Comparison of ENCODE assay signal across 9 cellular contexts in the genomic region with DNA sequence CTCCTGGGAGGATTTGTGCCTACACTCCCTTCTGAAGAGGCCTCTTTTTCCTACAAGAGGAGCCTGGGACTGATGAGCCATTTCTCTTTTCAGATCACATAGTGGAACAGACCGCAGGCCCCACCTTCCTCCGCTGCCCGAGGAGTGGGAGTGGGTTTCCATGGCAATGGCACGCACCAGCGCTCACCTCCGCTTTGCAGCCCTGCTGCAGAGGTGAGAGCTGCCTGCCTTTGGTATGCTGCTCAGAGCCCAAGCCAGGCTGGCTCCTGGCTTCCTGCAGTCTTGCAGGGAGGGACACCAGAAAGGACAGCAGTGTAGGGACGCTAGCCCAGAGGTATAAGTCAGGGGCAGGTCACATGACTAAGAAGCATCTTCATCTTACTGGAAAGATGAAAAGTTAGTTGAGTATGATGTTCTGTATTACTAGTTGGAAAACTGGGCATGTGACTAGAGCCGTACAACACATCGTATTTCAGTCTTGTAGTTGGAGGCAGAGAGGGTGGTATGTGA. TPM values are rescaled to one million over a fixed set of nuclear protein-coding genes. Genes with fewer than 3 reads are reported as not detected.
DNase-seq lines count a peak whose midpoint lies in the region; ATAC-seq and TF ChIP-seq lines count a peak whose summit lies in the region.
"Had no signal": no experiment of that assay in that cellular context is flagged by ENCODE, and none has a peak within 500 bp of the region (broad histone marks: within the 10 kb centered on the region; RNA-seq: fewer than 3 reads in every experiment).

No MANE protein-coding gene starts in this region.

- intact Hi-C loops in activated CD4-positive, alpha-beta T cell treated with anti-CD3 and anti-CD28 coated beads for 36 hours (cut with DNase I, micrococcal nuclease): loop anchor here in 1 of 2 experiments (10.0 kb wide), 1 partner anchor 411 kb away; no protein-coding TSS in a partner anchor
- intact Hi-C loops in left ventricle myocardium inferior (cut with micrococcal nuclease): no loop called here

- ATAC-seq in activated CD4-positive, alpha-beta T cell treated with anti-CD3 and anti-CD28 coated beads for 36 hours: peak; percentile 18
- ATAC-seq in HG02759 (IDR thresholded peaks at IDR 0.05; ENCODE audit: unreplicated experiment): peak; percentile 83

- TF ChIP-seq CTCF in epithelial cell of esophagus (IDR thresholded peaks at IDR 0.05; ENCODE audit: insufficient read depth, low read depth, low read length, missing control alignments) (no peak), left ventricle myocardium inferior (IDR thresholded peaks at IDR 0.05; ENCODE audit: borderline replicate concordance) (no peak)

- H3K27ac Mint-ChIP-seq in activated CD4-positive, alpha-beta T cell treated with anti-CD3 and anti-CD28 coated beads for 36 hours: peak overlapping the region; percentile 49
- H3K27ac Mint-ChIP-seq in T-helper 2 cell treated with Interferon-gamma antibody and Interleukin-4, amounts not matched to agents 5 μg/mL and 100 μg/mL, for 36 hours: no peak overlapping the region
- H3K27ac Mint-ChIP-seq: stimulated activated naive CD8-positive, alpha-beta T cell treated with anti-CD3 and anti-CD28 coated beads, Interleukin-15, Interleukin-2, amounts not matched to agents 100 ng/mL and 50 ng/mL, for 24 hours had no signal

- peak; percentile 63 for DNase-seq in activated CD4-positive, alpha-beta T cell treated with anti-CD3 and anti-CD28 coated beads for 36 hours
- DNase-seq in activated CD4-positive, alpha-beta T cell treated with anti-CD3 and anti-CD28 coated beads for 1 hour: no peak
- DNase-seq in NCI-H146 treated with DMSO at 0.1 percent for 48 hours (lab: John Stamatoyannopoulos, UW; ENCODE audit: unreplicated experiment) (peak; percentile 45), epithelial cell of esophagus (ENCODE audit: low read depth) (peak; percentile 82), GM03348 (ENCODE audit: low spot score) (no peak), left ventricle myocardium inferior (no peak)
- no peak for DNase-seq in T-helper 2 cell treated with Interferon-gamma antibody and Interleukin-4, amounts not matched to agents 5 μg/mL and 100 μg/mL, for 36 hours (ENCODE audit: low spot score)

- peaks cover 15% of the 10 kb centered on the region for H3K4me1 Mint-ChIP-seq in activated CD4-positive, alpha-beta T cell treated with anti-CD3 and anti-CD28 coated beads for 36 hours
- peaks cover 9% of the 10 kb centered on the region for H3K4me1 Mint-ChIP-seq in T-helper 2 cell treated with Interferon-gamma antibody and Interleukin-4, amounts not matched to agents 5 μg/mL and 100 μg/mL, for 36 hours (ENCODE audit: low read depth)

- H3K9me3 ChIP-seq in left ventricle myocardium inferior (replicated peaks): no peaks in the 10 kb centered on the region

- peaks cover 4% of the 10 kb centered on the region for H3K36me3 Mint-ChIP-seq in activated CD4-positive, alpha-beta T cell treated with anti-CD3 and anti-CD28 coated beads for 36 hours (ENCODE audit: low read depth)
- H3K36me3 Mint-ChIP-seq in T-helper 2 cell treated with Interferon-gamma antibody and Interleukin-4, amounts not matched to agents 5 μg/mL and 100 μg/mL, for 36 hours (ENCODE audit: low read depth): peaks cover 12% of the 10 kb centered on the region

- POLR2A ChIA-PET in activated CD4-positive, alpha-beta T cell treated with anti-CD3 and anti-CD28 coated beads for 36 hours (lab: Charles Lee): no interaction called here

- CTCF ChIA-PET in activated CD4-positive, alpha-beta T cell treated with anti-CD3 and anti-CD28 coated beads for 36 hours (lab: Charles Lee): interaction anchor here (0.7 to 1.1 kb wide), 2 partner anchors 10 to 1552 kb away, joined by 3 read pairs; no protein-coding TSS in a partner anchor

- H3K4me3 ChIP-seq in epithelial cell of esophagus (ENCODE audit: low read length) (no peak overlapping the region), left ventricle myocardium inferior (no peak overlapping the region)

- H3K27me3 Mint-ChIP-seq in activated CD4-positive, alpha-beta T cell treated with anti-CD3 and anti-CD28 coated beads for 36 hours: peaks cover 4% of the 10 kb centered on the region
- peaks cover 2% of the 10 kb centered on the region for H3K27me3 Mint-ChIP-seq in T-helper 2 cell treated with Interferon-gamma antibody and Interleukin-4, amounts not matched to agents 5 μg/mL and 100 μg/mL, for 36 hours (ENCODE audit: low read depth)

- H3K27ac ChIP-seq in left ventricle myocardium inferior (replicated peaks): no peak overlapping the region

- peaks cover 6% of the 10 kb centered on the region for H3K27me3 ChIP-seq in left ventricle myocardium inferior (ENCODE audit: low read depth)

- no peak overlapping the region for H3K4me3 Mint-ChIP-seq in activated CD4-positive, alpha-beta T cell treated with anti-CD3 and anti-CD28 coated beads for 36 hours
- H3K4me3 Mint-ChIP-seq in T-helper 2 cell treated with Interferon-gamma antibody and Interleukin-4, amounts not matched to agents 5 μg/mL and 100 μg/mL, for 36 hours: no peak overlapping the region
- H3K4me3 Mint-ChIP-seq: stimulated activated naive CD8-positive, alpha-beta T cell treated with anti-CD3 and anti-CD28 coated beads, Interleukin-15, Interleukin-2, amounts not matched to agents 100 ng/mL and 50 ng/mL, for 24 hours had no signal

- no peaks in the 10 kb centered on the region for H3K36me3 ChIP-seq in left ventricle myocardium inferior

- H3K4me1 ChIP-seq in left ventricle myocardium inferior: peaks cover 7% of the 10 kb centered on the region

- no peaks in the 10 kb centered on the region for H3K9me3 Mint-ChIP-seq in activated CD4-positive, alpha-beta T cell treated with anti-CD3 and anti-CD28 coated beads for 36 hours (ENCODE audit: low read depth)
- H3K9me3 Mint-ChIP-seq in T-helper 2 cell treated with Interferon-gamma antibody and Interleukin-4, amounts not matched to agents 5 μg/mL and 100 μg/mL, for 36 hours: no peaks in the 10 kb centered on the region
- H3K9me3 Mint-ChIP-seq: stimulated activated naive CD8-positive, alpha-beta T cell treated with anti-CD3 and anti-CD28 coated beads, Interleukin-15, Interleukin-2, amounts not matched to agents 100 ng/mL and 50 ng/mL, for 24 hours had no signal

RNA-seq across cellular contexts. Expression of a gene that starts 12.4 kb away (rescaled TPM):
- total RNA-seq in activated CD4-positive, alpha-beta T cell treated with anti-CD3 and anti-CD28 coated beads for 36 hours: 100 to 1,000 TPM; 169 to 212 TPM
- 0.88 TPM for total RNA-seq in left ventricle myocardium inferior

RNA-seq across cellular contexts. Expression of a gene that starts 15.2 kb away (rescaled TPM):
- total RNA-seq in activated CD4-positive, alpha-beta T cell treated with anti-CD3 and anti-CD28 coated beads for 36 hours: 10 to 100 TPM; 41.1 to 53.0 TPM
- total RNA-seq in left ventricle myocardium inferior: 56.2 TPM

RNA-seq across cellular contexts. Expression of a gene that starts 34.2 kb away (rescaled TPM):
- 1 to 10 TPM in 1 of 2 experiments, under 1 TPM in 1; 0.91 to 1.3 TPM for total RNA-seq in activated CD4-positive, alpha-beta T cell treated with anti-CD3 and anti-CD28 coated beads for 36 hours
- 4.9 TPM for total RNA-seq in left ventricle myocardium inferior

Comparison
In these comparisons a context has a peak if more than half of its experiments do, and no peak if none do; other contexts are left out.
1. DNase-seq: peak in activated CD4-positive, alpha-beta T cell treated with anti-CD3 and anti-CD28 coated beads for 36 hours (single experiment), NCI-H146 treated with DMSO at 0.1 percent for 48 hours (single experiment) and epithelial cell of esophagus (single experiment); none in activated CD4-positive, alpha-beta T cell treated with anti-CD3 and anti-CD28 coated beads for 1 hour (single experiment), GM03348 (single experiment), T-helper 2 cell treated with Interferon-gamma antibody and Interleukin-4, amounts not matched to agents 5 μg/mL and 100 μg/mL, for 36 hours (single experiment) and left ventricle myocardium inferior (single experiment).
2. RNA of a gene that starts 12.4 kb away (total RNA-seq): 169 to 212 TPM in activated CD4-positive, alpha-beta T cell treated with anti-CD3 and anti-CD28 coated beads for 36 hours; 0.88 TPM in left ventricle myocardium inferior (single experiment); every median in the first group is over 10 times any median in the second.